17 cellular contexts compared by ENCODE assay signal in genomic region chr16:84074721-84075120, GRCh38. TPM values are rescaled to one million over a fixed set of nuclear protein-coding genes. Genes with fewer than 3 reads are reported as not detected.
DNase-seq lines count a peak whose midpoint lies in the region; ATAC-seq and TF ChIP-seq lines count a peak whose summit lies in the region.
"Had no signal": no experiment of that assay in that cellular context is flagged by ENCODE, and none has a peak within 500 bp of the region (broad histone marks: within the 10 kb centered on the region; RNA-seq: fewer than 3 reads in every experiment).

No MANE protein-coding gene starts in this region.

- peak; percentile 92 to 95 for ATAC-seq in left cardiac atrium

- intact Hi-C loops in dendritic cell treated with granulocyte-macrophage colony-stimulating factor and Interleukin-4, amounts not matched to agents 40 ng/mL and 50 ng/mL, for 4 days (cut with micrococcal nuclease), result no loop called here
- intact Hi-C loops in left cardiac atrium (cut with DNase I), result no loop called here

- H3K27ac Mint-ChIP-seq in dendritic cell treated with granulocyte-macrophage colony-stimulating factor and Interleukin-4, amounts not matched to agents 40 ng/mL and 50 ng/mL, for 4 days, result peak overlapping the region; percentile 53
- H3K27ac Mint-ChIP-seq in nephron progenitor cell, result peak overlapping the region; percentile 42
- no peak overlapping the region for H3K27ac Mint-ChIP-seq in activated CD4-positive, alpha-beta memory T cell treated with anti-CD3 and anti-CD28 coated beads, Interleukin-2, amount 10 ng/mL, durations not matched to agents 7 days and 5 days
- H3K27ac Mint-ChIP-seq: CD4-positive, alpha-beta T cell had no signal

- no peaks in the 10 kb centered on the region for H3K9me3 Mint-ChIP-seq in dendritic cell treated with granulocyte-macrophage colony-stimulating factor and Interleukin-4, amounts not matched to agents 40 ng/mL and 50 ng/mL, for 4 days
- peaks cover 6% of the 10 kb centered on the region for H3K9me3 Mint-ChIP-seq in nephron progenitor cell
- H3K9me3 Mint-ChIP-seq in activated CD4-positive, alpha-beta memory T cell treated with anti-CD3 and anti-CD28 coated beads, Interleukin-2, amount 10 ng/mL, durations not matched to agents 7 days and 5 days, result no peaks in the 10 kb centered on the region
- H3K9me3 Mint-ChIP-seq: CD4-positive, alpha-beta T cell had no signal

- no peaks in the 10 kb centered on the region for H3K27me3 Mint-ChIP-seq in dendritic cell treated with granulocyte-macrophage colony-stimulating factor and Interleukin-4, amounts not matched to agents 40 ng/mL and 50 ng/mL, for 4 days
- H3K27me3 Mint-ChIP-seq in nephron progenitor cell (ENCODE audit: low read depth, poor library complexity), result no peaks in the 10 kb centered on the region
- no peaks in the 10 kb centered on the region for H3K27me3 Mint-ChIP-seq in activated CD4-positive, alpha-beta memory T cell treated with anti-CD3 and anti-CD28 coated beads, Interleukin-2, amount 10 ng/mL, durations not matched to agents 7 days and 5 days
- H3K27me3 Mint-ChIP-seq: CD4-positive, alpha-beta T cell had no signal

- H3K4me3 Mint-ChIP-seq in dendritic cell treated with granulocyte-macrophage colony-stimulating factor and Interleukin-4, amounts not matched to agents 40 ng/mL and 50 ng/mL, for 4 days, result no peak overlapping the region
- H3K4me3 Mint-ChIP-seq in nephron progenitor cell, result no peak overlapping the region
- no peak overlapping the region for H3K4me3 Mint-ChIP-seq in activated CD4-positive, alpha-beta memory T cell treated with anti-CD3 and anti-CD28 coated beads, Interleukin-2, amount 10 ng/mL, durations not matched to agents 7 days and 5 days
- H3K4me3 Mint-ChIP-seq: CD4-positive, alpha-beta T cell had no signal

- POLR2A ChIA-PET in RWPE1 (lab: Yijun Ruan, JAX; ENCODE audit: low non-redundant PET), result no interaction called here
- POLR2A ChIA-PET in activated CD4-positive, alpha-beta memory T cell treated with anti-CD3 and anti-CD28 coated beads, Interleukin-2, amount 10 ng/mL, durations not matched to agents 7 days and 5 days (lab: Charles Lee), result no interaction called here

- peak overlapping the region; percentile 9; the same call in 1 of the 2 replicates for H3K27ac ChIP-seq in RWPE1

- TF ChIP-seq CTCF in RWPE1 (conservative IDR thresholded peaks at IDR 0.05; ENCODE audit: low read depth) (no peak), nephron progenitor cell (IDR thresholded peaks at IDR 0.05) (no peak)

- DNase-seq in RWPE1 (ENCODE audit: low spot score) (no peak), left cardiac atrium (peak; percentile 52), nephron progenitor cell (no peak), NCI-H748 (lab: John Stamatoyannopoulos, UW; ENCODE audit: unreplicated experiment) (no peak), NCI-H345 treated with DMSO at 0.1 percent for 48 hours (lab: John Stamatoyannopoulos, UW; ENCODE audit: unreplicated experiment) (no peak), NCI-H774 (lab: John Stamatoyannopoulos, UW) (no peak)
- no peak for DNase-seq in activated CD4-positive, alpha-beta memory T cell treated with anti-CD3 and anti-CD28 coated beads, Interleukin-2, amount 10 ng/mL, durations not matched to agents 7 days and 5 days
- DNase-seq: ACHN; C1 segment of cervical spinal cord; CD4-positive, alpha-beta T cell; DMS153; DMS79 treated with DMSO at 0.1 percent for 48 hours; EL had no signal

- CTCF ChIA-PET in RWPE1 (lab: Yijun Ruan, JAX), result interaction anchor here (0.9 to 1.1 kb wide), 2 partner anchors 9 to 10 kb away, joined by 4 to 5 read pairs; no protein-coding TSS in a partner anchor
- CTCF ChIA-PET in activated CD4-positive, alpha-beta memory T cell treated with anti-CD3 and anti-CD28 coated beads, Interleukin-2, amount 10 ng/mL, durations not matched to agents 7 days and 5 days (lab: Charles Lee), result interaction anchor here (0.6 kb wide), 1 partner anchor 9 kb away, joined by 3 read pairs; no protein-coding TSS in a partner anchor

- peaks cover 97% of the 10 kb centered on the region for H3K36me3 Mint-ChIP-seq in dendritic cell treated with granulocyte-macrophage colony-stimulating factor and Interleukin-4, amounts not matched to agents 40 ng/mL and 50 ng/mL, for 4 days (ENCODE audit: low read depth)
- peaks cover 75% of the 10 kb centered on the region for H3K36me3 Mint-ChIP-seq in nephron progenitor cell (ENCODE audit: low read depth)
- H3K36me3 Mint-ChIP-seq in activated CD4-positive, alpha-beta memory T cell treated with anti-CD3 and anti-CD28 coated beads, Interleukin-2, amount 10 ng/mL, durations not matched to agents 7 days and 5 days (ENCODE audit: low read depth), result peaks cover 33% of the 10 kb centered on the region

- peaks cover 25% of the 10 kb centered on the region for H3K4me1 Mint-ChIP-seq in dendritic cell treated with granulocyte-macrophage colony-stimulating factor and Interleukin-4, amounts not matched to agents 40 ng/mL and 50 ng/mL, for 4 days (ENCODE audit: low read depth)
- no peaks in the 10 kb centered on the region for H3K4me1 Mint-ChIP-seq in nephron progenitor cell
- H3K4me1 Mint-ChIP-seq in activated CD4-positive, alpha-beta memory T cell treated with anti-CD3 and anti-CD28 coated beads, Interleukin-2, amount 10 ng/mL, durations not matched to agents 7 days and 5 days, result no peaks in the 10 kb centered on the region

RNA-seq across cellular contexts. Expression of gene SLC38A8, which starts 32.1 kb away (rescaled TPM):
- total RNA-seq in left cardiac atrium, result not detected
- total RNA-seq in activated CD4-positive, alpha-beta memory T cell treated with anti-CD3 and anti-CD28 coated beads, Interleukin-2, amount 10 ng/mL, durations not matched to agents 7 days and 5 days, result not detected
- total RNA-seq: A172; CD4-positive, alpha-beta T cell; H1; HT-29 had no signal

RNA-seq across cellular contexts. Expression of gene MBTPS1, which starts 42.0 kb away (rescaled TPM):
- total RNA-seq in left cardiac atrium, result 10 to 100 TPM; 71.5 to 93.6 TPM
- total RNA-seq in activated CD4-positive, alpha-beta memory T cell treated with anti-CD3 and anti-CD28 coated beads, Interleukin-2, amount 10 ng/mL, durations not matched to agents 7 days and 5 days, result 10 to 100 TPM; 46.4 to 50.4 TPM
